In the genomic region with DNA sequence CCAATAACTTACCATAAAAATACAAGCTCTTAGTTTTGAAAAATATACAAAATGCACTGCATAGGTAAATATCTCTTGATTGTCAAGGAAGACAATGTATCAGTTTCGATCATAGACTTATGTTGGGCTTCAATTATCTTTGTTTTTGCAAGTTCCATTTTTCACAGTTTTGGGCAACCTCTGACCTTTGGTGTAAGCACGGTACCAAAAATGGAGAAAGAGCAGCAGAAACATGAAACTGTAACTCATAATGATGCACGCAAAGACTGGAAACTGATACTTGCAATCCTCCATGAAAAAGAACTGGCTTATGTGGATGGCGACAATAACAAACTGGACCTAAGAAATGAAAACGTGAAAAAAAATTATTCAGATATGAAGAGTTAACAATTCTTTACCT, we compare ENCODE assay signal across 8 cellular contexts.
"Had no signal": no experiment of that assay in that cellular context is flagged by ENCODE, and none has a peak within 500 bp of the region (broad histone marks: within the 10 kb centered on the region; RNA-seq: fewer than 3 reads in every experiment).

No MANE protein-coding gene starts in this region.

- FAIRE-seq: HepG2, HTR-8/SVneo, K562 had no signal

- H3K4me1 Mint-ChIP-seq: IgD-negative memory B cell had no signal

- H3K27ac Mint-ChIP-seq: IgD-negative memory B cell had no signal

- DNase-seq: IMR-90, KBM-7, KG1 had no signal

- H3K4me3 Mint-ChIP-seq: IgD-negative memory B cell had no signal

- H3K36me3 Mint-ChIP-seq: IgD-negative memory B cell had no signal

- ATAC-seq: HepG2, K562 had no signal

- H3K4me3 ChIP-seq: K562 had no signal

- H3K27ac ChIP-seq: HL-60 had no signal
